1 cellular context compared by ENCODE assay signal in genomic region chr15:98785796-98786581, GRCh38.
TF ChIP-seq lines count a peak whose summit lies in the region.

No MANE protein-coding gene starts in this region.

TF ChIP-seq in HEK293, 187 proteins besides CTCF, POLR2A, EP300 and RAD21 (continued from another document):
- TF ChIP-seq ZNF518A (tag by site-specific recombination; conservative IDR thresholded peaks at IDR 0.05; ENCODE audit: low read depth) (no peak), ZNF2 (tag by site-specific recombination; IDR thresholded peaks at IDR 0.05) (peak; percentile 65; the same call in 1 of the 2 replicates), GLIS1 (tag by site-specific recombination; IDR thresholded peaks at IDR 0.05) (no peak), ZNF341 (tag by site-specific recombination; IDR thresholded peaks at IDR 0.05; ENCODE audit: low read depth) (peak; percentile 88), ZBTB44 (tag by site-specific recombination; IDR thresholded peaks at IDR 0.05) (0 out of 2 replicates have a peak, but pooled peaks have one; percentile 12), SCRT1 (tag by site-specific recombination; IDR thresholded peaks at IDR 0.05; ENCODE audit: borderline replicate concordance) (peak; percentile 71; the same call in 1 of the 2 replicates), PATZ1 (tag by site-specific recombination; IDR thresholded peaks at IDR 0.05) (peak; percentile 33; the same call in 1 of the 2 replicates), TCF7L2 (IDR thresholded peaks at IDR 0.05; ENCODE audit: borderline replicate concordance, low read depth, low read length) (no peak), ZEB2 (tag by site-specific recombination; IDR thresholded peaks at IDR 0.05) (peak; percentile 20; the same call in 1 of the 2 replicates), MYNN (tag by site-specific recombination; IDR thresholded peaks at IDR 0.05; ENCODE audit: borderline replicate concordance) (no peak), EGR2 (tag by site-specific recombination; IDR thresholded peaks at IDR 0.05; ENCODE audit: low read depth) (peak; percentile 55; the same call in 1 of the 2 replicates), ZBTB8A (tag by site-specific recombination; IDR thresholded peaks at IDR 0.05) (peak; percentile 55), ZNF600 (tag by site-specific recombination; IDR thresholded peaks at IDR 0.05) (peak; percentile 44), ZSCAN30 (tag by site-specific recombination; IDR thresholded peaks at IDR 0.05) (0 out of 2 replicates have a peak, but pooled peaks have one; percentile 11), SCRT2 (tag by site-specific recombination; IDR thresholded peaks at IDR 0.05) (peak; percentile 68), OSR2 (tag by site-specific recombination; IDR thresholded peaks at IDR 0.05) (peak; percentile 46; the same call in 1 of the 2 replicates), ZNF366 (tag by site-specific recombination; conservative IDR thresholded peaks at IDR 0.05) (0 out of 2 replicates have a peak, but pooled peaks have one; percentile 16)
